Comparison of ENCODE assay signal across 1 cellular context in the genomic region with DNA sequence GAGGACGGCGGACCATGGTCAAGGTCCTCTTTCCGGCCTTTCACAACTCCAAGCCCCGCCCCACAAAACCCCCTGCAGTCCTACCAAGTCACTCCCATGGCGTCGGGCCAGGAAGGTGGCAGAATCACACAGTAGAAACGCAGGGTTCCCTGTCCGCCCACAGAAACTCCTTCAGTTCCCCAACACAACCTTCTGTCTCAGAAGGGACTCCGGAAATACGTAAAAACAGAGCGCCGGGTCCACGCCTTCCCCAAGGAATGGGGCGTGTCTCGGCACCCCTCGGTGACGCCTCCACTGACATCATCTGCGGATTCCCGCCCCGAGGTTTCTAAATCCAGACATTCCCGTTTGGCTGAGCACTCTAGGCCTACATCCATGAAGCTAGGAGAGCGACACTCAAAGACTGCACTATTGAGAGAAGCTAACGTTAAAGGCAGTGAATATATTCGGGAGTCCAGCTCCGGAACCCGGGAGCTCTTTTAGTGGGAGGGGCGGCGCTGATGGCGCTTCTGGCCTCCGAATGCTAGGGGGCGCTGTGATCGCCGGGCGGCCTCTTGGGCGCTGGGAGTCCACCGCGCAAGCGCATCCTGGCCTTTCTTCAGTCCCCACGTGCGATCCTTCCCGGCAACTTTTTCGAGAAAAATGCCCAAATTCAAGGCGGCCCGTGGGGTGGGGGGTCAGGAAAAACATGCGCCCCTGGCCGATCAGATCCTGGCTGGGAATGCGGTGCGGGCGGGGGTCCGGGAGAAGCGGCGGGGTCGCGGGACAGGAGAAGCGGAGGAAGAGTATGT.
A peak's percentile ranks its signal among the peaks of the same experiment; 100 is the strongest.
TF ChIP-seq lines count a peak whose summit lies in the region.

A gene with protein sequence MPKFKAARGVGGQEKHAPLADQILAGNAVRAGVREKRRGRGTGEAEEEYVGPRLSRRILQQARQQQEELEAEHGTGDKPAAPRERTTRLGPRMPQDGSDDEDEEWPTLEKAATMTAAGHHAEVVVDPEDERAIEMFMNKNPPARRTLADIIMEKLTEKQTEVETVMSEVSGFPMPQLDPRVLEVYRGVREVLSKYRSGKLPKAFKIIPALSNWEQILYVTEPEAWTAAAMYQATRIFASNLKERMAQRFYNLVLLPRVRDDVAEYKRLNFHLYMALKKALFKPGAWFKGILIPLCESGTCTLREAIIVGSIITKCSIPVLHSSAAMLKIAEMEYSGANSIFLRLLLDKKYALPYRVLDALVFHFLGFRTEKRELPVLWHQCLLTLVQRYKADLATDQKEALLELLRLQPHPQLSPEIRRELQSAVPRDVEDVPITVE (plus strand): TSS at position 579 of the 791 bp plus-strand sequence. CDS start 64 bp downstream, at position 643.
A gene with protein sequence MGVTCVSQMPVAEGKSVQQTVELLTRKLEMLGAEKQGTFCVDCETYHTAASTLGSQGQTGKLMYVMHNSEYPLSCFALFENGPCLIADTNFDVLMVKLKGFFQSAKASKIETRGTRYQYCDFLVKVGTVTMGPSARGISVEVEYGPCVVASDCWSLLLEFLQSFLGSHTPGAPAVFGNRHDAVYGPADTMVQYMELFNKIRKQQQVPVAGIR (minus strand): TSS at position 219 of the 791 bp plus-strand sequence. CDS start 121 bp downstream, at position 98.

TF ChIP-seq in K562, 482 proteins besides CTCF, POLR2A, EP300 and RAD21 (continued from another document and continues in another):
- TF ChIP-seq, protein P1, sequence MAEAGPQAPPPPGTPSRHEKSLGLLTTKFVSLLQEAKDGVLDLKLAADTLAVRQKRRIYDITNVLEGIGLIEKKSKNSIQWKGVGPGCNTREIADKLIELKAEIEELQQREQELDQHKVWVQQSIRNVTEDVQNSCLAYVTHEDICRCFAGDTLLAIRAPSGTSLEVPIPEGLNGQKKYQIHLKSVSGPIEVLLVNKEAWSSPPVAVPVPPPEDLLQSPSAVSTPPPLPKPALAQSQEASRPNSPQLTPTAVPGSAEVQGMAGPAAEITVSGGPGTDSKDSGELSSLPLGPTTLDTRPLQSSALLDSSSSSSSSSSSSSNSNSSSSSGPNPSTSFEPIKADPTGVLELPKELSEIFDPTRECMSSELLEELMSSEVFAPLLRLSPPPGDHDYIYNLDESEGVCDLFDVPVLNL (CRISPR knock-in tag; IDR thresholded peaks at IDR 0.05; ENCODE audit: low read depth), result no peak; the same call in 1 of the 2 replicates
- peak; percentile 66 for TF ChIP-seq NFE2 (IDR thresholded peaks at IDR 0.05; ENCODE audit: low read depth)
- 0 out of 2 replicates have a peak, but pooled peaks have one; percentile 7 for TF ChIP-seq CHD2 (IDR thresholded peaks at IDR 0.05; ENCODE audit: low read depth, low read length)
- no peak for TF ChIP-seq ZNF444 (CRISPR knock-in tag; IDR thresholded peaks at IDR 0.05)
- TF ChIP-seq, protein P2, sequence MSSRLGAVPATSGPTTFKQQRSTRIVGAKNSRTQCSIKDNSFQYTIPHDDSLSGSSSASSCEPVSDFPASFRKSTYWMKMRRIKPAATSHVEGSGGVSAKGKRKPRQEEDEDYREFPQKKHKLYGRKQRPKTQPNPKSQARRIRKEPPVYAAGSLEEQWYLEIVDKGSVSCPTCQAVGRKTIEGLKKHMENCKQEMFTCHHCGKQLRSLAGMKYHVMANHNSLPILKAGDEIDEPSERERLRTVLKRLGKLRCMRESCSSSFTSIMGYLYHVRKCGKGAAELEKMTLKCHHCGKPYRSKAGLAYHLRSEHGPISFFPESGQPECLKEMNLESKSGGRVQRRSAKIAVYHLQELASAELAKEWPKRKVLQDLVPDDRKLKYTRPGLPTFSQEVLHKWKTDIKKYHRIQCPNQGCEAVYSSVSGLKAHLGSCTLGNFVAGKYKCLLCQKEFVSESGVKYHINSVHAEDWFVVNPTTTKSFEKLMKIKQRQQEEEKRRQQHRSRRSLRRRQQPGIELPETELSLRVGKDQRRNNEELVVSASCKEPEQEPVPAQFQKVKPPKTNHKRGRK (tag; IDR thresholded peaks at IDR 0.05), result no peak
- peak; percentile 18 for TF ChIP-seq ZFP36 (IDR thresholded peaks at IDR 0.05; ENCODE audit: low read depth, low read length, partially characterized antibody)
- TF ChIP-seq, protein P3, sequence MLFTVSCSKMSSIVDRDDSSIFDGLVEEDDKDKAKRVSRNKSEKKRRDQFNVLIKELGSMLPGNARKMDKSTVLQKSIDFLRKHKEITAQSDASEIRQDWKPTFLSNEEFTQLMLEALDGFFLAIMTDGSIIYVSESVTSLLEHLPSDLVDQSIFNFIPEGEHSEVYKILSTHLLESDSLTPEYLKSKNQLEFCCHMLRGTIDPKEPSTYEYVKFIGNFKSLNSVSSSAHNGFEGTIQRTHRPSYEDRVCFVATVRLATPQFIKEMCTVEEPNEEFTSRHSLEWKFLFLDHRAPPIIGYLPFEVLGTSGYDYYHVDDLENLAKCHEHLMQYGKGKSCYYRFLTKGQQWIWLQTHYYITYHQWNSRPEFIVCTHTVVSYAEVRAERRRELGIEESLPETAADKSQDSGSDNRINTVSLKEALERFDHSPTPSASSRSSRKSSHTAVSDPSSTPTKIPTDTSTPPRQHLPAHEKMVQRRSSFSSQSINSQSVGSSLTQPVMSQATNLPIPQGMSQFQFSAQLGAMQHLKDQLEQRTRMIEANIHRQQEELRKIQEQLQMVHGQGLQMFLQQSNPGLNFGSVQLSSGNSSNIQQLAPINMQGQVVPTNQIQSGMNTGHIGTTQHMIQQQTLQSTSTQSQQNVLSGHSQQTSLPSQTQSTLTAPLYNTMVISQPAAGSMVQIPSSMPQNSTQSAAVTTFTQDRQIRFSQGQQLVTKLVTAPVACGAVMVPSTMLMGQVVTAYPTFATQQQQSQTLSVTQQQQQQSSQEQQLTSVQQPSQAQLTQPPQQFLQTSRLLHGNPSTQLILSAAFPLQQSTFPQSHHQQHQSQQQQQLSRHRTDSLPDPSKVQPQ (CRISPR knock-in tag; IDR thresholded peaks at IDR 0.05; ENCODE audit: borderline replicate concordance), result no peak
- peak; percentile 10; the same call in 1 of the 2 replicates for TF ChIP-seq ARID1B (IDR thresholded peaks at IDR 0.05)
- peak; percentile 41 for TF ChIP-seq ESRRA (IDR thresholded peaks at IDR 0.05; ENCODE audit: borderline replicate concordance, low read depth)
- TF ChIP-seq ETV5 (CRISPR knock-in tag; IDR thresholded peaks at IDR 0.05; ENCODE audit: low read depth), result peak; percentile 91
- TF ChIP-seq, protein P4, sequence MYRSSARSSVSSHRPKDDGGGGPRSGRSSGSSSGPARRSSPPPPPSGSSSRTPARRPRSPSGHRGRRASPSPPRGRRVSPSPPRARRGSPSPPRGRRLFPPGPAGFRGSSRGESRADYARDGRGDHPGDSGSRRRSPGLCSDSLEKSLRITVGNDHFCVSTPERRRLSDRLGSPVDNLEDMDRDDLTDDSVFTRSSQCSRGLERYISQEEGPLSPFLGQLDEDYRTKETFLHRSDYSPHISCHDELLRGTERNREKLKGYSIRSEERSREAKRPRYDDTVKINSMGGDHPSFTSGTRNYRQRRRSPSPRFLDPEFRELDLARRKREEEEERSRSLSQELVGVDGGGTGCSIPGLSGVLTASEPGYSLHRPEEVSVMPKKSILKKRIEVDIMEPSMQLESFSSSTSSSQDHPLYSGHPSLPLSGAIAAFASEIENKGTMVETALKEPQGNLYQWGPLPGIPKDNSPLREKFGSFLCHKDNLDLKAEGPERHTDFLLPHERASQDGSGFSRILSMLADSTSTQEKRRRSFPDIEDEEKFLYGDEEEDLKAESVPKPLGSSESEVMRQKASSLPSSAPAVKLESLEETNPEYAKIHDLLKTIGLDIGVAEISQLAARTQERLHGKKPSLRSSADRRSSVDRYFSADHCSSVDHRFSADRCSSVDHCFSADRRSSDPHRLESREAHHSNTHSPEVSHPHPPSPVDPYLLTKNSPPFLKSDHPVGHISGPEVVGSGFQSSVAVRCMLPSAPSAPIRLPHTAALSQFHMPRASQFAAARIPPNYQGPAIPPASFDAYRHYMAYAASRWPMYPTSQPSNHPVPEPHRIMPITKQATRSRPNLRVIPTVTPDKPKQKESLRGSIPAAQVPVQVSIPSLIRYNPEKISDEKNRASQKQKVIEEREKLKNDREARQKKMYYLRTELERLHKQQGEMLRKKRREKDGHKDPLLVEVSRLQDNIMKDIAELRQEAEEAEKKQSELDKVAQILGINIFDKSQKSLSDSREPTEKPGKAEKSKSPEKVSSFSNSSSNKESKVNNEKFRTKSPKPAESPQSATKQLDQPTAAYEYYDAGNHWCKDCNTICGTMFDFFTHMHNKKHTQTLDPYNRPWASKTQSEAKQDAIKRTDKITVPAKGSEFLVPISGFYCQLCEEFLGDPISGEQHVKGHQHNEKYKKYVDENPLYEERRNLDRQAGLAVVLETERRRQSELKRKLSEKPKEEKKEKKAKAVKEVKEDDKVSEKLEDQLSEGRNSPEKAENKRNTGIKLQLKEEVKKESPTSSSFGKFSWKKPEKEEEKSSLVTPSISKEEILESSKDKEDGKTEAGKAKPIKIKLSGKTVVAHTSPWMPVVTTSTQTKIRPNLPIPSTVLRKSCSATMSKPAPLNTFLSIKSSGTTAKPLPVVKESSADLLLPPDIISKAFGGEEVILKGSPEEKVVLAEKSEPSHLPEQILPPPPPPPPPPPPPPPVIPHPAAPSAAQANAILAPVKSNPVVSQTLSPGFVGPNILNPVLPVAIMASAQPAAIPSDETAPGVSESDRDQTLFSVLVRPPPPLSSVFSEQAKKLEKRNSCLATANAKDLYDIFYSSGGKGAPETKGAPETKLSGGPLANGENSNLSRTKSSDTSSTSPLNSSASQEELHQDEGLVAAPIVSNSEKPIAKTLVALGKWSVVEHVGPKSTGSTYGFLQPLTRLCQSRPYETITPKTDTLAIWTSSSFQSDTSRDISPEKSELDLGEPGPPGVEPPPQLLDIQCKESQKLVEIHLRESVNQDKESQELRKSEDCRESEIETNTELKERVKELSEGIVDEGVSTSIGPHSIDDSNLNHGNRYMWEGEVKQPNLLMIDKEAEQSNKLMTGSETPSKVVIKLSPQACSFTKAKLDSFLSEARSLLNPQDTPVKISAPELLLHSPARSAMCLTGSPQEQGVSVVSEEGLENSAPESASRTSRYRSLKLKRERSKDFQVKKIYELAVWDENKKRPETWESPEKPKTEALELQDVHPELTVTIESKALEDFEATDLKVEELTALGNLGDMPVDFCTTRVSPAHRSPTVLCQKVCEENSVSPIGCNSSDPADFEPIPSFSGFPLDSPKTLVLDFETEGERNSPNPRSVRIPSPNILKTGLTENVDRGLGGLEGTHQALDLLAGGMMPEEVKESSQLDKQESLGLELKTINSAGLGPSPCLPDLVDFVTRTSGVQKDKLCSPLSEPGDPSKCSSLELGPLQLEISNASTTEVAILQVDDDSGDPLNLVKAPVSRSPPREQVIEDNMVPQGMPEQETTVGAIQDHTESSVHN (IDR thresholded peaks at IDR 0.05; ENCODE audit: borderline replicate concordance in 1 of 2, low read depth in 1 of 2), result peak in 1 of 2 experiments; percentile 17; a peak in 1 of 4 replicates
- no peak for TF ChIP-seq KDM1A (IDR thresholded peaks at IDR 0.05)
- TF ChIP-seq EGR1 (conservative IDR thresholded peaks at IDR 0.05), result peak; percentile 97
- TF ChIP-seq, protein P5, sequence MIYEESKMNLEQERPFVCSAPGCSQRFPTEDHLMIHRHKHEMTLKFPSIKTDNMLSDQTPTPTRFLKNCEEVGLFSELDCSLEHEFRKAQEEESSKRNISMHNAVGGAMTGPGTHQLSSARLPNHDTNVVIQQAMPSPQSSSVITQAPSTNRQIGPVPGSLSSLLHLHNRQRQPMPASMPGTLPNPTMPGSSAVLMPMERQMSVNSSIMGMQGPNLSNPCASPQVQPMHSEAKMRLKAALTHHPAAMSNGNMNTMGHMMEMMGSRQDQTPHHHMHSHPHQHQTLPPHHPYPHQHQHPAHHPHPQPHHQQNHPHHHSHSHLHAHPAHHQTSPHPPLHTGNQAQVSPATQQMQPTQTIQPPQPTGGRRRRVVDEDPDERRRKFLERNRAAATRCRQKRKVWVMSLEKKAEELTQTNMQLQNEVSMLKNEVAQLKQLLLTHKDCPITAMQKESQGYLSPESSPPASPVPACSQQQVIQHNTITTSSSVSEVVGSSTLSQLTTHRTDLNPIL (CRISPR knock-in tag; IDR thresholded peaks at IDR 0.05), result no peak
- 0 out of 2 replicates have a peak, but pooled peaks have one; percentile 48 for TF ChIP-seq CC2D1A (IDR thresholded peaks at IDR 0.05)
- TF ChIP-seq HSF4 (CRISPR knock-in tag; IDR thresholded peaks at IDR 0.05; ENCODE audit: borderline replicate concordance), result no peak
- no peak for TF ChIP-seq GTF2A2 (tag; IDR thresholded peaks at IDR 0.05)
- no peak for TF ChIP-seq ZNF274 (IDR thresholded peaks at IDR 0.05; ENCODE audit: borderline replicate concordance, low read depth, low read length)
- TF ChIP-seq ZNF3 (CRISPR knock-in tag; IDR thresholded peaks at IDR 0.05), result no peak
- TF ChIP-seq, protein P6, sequence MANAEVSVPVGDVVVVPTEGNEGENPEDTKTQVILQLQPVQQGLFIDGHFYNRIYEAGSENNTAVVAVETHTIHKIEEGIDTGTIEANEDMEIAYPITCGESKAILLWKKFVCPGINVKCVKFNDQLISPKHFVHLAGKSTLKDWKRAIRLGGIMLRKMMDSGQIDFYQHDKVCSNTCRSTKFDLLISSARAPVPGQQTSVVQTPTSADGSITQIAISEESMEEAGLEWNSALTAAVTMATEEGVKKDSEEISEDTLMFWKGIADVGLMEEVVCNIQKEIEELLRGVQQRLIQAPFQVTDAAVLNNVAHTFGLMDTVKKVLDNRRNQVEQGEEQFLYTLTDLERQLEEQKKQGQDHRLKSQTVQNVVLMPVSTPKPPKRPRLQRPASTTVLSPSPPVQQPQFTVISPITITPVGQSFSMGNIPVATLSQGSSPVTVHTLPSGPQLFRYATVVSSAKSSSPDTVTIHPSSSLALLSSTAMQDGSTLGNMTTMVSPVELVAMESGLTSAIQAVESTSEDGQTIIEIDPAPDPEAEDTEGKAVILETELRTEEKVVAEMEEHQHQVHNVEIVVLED (CRISPR knock-in tag; IDR thresholded peaks at IDR 0.05), result no peak
- TF ChIP-seq, protein P7, sequence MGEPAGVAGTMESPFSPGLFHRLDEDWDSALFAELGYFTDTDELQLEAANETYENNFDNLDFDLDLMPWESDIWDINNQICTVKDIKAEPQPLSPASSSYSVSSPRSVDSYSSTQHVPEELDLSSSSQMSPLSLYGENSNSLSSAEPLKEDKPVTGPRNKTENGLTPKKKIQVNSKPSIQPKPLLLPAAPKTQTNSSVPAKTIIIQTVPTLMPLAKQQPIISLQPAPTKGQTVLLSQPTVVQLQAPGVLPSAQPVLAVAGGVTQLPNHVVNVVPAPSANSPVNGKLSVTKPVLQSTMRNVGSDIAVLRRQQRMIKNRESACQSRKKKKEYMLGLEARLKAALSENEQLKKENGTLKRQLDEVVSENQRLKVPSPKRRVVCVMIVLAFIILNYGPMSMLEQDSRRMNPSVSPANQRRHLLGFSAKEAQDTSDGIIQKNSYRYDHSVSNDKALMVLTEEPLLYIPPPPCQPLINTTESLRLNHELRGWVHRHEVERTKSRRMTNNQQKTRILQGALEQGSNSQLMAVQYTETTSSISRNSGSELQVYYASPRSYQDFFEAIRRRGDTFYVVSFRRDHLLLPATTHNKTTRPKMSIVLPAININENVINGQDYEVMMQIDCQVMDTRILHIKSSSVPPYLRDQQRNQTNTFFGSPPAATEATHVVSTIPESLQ (CRISPR knock-in tag; IDR thresholded peaks at IDR 0.05), result peak; percentile 87; the same call in 1 of the 2 replicates
- TF ChIP-seq, protein P8, sequence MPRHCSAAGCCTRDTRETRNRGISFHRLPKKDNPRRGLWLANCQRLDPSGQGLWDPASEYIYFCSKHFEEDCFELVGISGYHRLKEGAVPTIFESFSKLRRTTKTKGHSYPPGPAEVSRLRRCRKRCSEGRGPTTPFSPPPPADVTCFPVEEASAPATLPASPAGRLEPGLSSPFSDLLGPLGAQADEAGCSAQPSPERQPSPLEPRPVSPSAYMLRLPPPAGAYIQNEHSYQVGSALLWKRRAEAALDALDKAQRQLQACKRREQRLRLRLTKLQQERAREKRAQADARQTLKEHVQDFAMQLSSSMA (CRISPR knock-in tag; IDR thresholded peaks at IDR 0.05), result no peak
- no peak for TF ChIP-seq OTX1 (CRISPR knock-in tag; IDR thresholded peaks at IDR 0.05)
- TF ChIP-seq RHOXF2B (CRISPR knock-in tag; conservative IDR thresholded peaks at IDR 0.05), result no peak
- TF ChIP-seq, protein P9, sequence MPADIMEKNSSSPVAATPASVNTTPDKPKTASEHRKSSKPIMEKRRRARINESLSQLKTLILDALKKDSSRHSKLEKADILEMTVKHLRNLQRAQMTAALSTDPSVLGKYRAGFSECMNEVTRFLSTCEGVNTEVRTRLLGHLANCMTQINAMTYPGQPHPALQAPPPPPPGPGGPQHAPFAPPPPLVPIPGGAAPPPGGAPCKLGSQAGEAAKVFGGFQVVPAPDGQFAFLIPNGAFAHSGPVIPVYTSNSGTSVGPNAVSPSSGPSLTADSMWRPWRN (IDR thresholded peaks at IDR 0.05; ENCODE audit: low read depth), result no peak; the same call in 1 of the 2 replicates
